ENCODE assay signal across 8 cellular contexts in genomic region chr17:34980681-34981537, GRCh38. TPM values are rescaled to one million over a fixed set of nuclear protein-coding genes. Genes with fewer than 3 reads are reported as not detected.
DNase-seq lines count a peak whose midpoint lies in the region; ATAC-seq and TF ChIP-seq lines count a peak whose summit lies in the region.

No MANE protein-coding gene starts in this region.

- TF ChIP-seq CTCF in Calu3 (IDR thresholded peaks at IDR 0.05; ENCODE audit: unreplicated experiment) (peak; percentile 42), OCI-LY1 (IDR thresholded peaks at IDR 0.05; ENCODE audit: low read length) (peak; percentile 48)

- no peaks in the 10 kb centered on the region for H3K9me3 ChIP-seq in OCI-LY1 (ENCODE audit: low read length)

- CTCF ChIA-PET in Calu3 (lab: Charles Lee), result interaction anchor here (0.8 to 2.9 kb wide), 6 partner anchors 29 to 561 kb away, joined by 3 to 9 read pairs (median 4); no protein-coding TSS in a partner anchor

- no peaks in the 10 kb centered on the region for H3K9me2 ChIP-seq in OCI-LY1 (ENCODE audit: low read depth, low read length)

- ATAC-seq in GM19455 (IDR thresholded peaks at IDR 0.05; ENCODE audit: unreplicated experiment), result peak; percentile 90
- ATAC-seq in activated T-cell treated with anti-CD3 and anti-CD28 coated beads, Interleukin-2, amount 50 U/mL, for 72 hours (replicated peaks in 1 of 2), result peak; percentile 91 to 92
- peak; percentile 82 to 84 for ATAC-seq in naive thymus-derived CD8-positive, alpha-beta T cell
- ATAC-seq in stimulated activated naive B cell treated with anti-CD40 and anti-IgM and Interleukin-4, amounts not matched to agents 10 μg/mL and 1 μg/mL and 100 μg/mL, for 72 hours (replicated peaks), result peak; percentile 88 to 92

- POLR2A ChIA-PET in naive thymus-derived CD8-positive, alpha-beta T cell (lab: Charles Lee), result interaction anchor here (0.6 to 4.5 kb wide), 18 partner anchors 12 to 343 kb away, joined by 3 to 34 read pairs (median 8); partner anchors contain the start of genes CCT6B, RAD51D, RFFL and ZNF830

- peak overlapping the region; percentile 87 for H3K4me3 Mint-ChIP-seq in Calu3 (ENCODE audit: low read depth, unreplicated experiment)
- peak overlapping the region; percentile 93 to 95 for H3K4me3 Mint-ChIP-seq in activated T-cell treated with anti-CD3 and anti-CD28 coated beads, Interleukin-2, amount 50 U/mL, for 72 hours
- peak overlapping the region; percentile 86 to 97 (median 92) for H3K4me3 Mint-ChIP-seq in naive thymus-derived CD8-positive, alpha-beta T cell
- peak overlapping the region; percentile 98 to 99 for H3K4me3 Mint-ChIP-seq in stimulated activated naive B cell treated with anti-CD40 and anti-IgM and Interleukin-4, amounts not matched to agents 10 μg/mL and 1 μg/mL and 100 μg/mL, for 72 hours

- no peaks in the 10 kb centered on the region for H3K27me3 ChIP-seq in OCI-LY1 (ENCODE audit: insufficient read depth, low read length)

- peak overlapping the region; percentile 44 for H3K27ac ChIP-seq in OCI-LY1 (ENCODE audit: low read depth, low read length, poor library complexity, severe bottlenecking)

- TSS peak; percentile 63 for BruUV-seq in Calu3 (replicated peaks; lab: Mats Ljungman, UMichigan)

- peaks cover 12% of the 10 kb centered on the region for H3K4me1 Mint-ChIP-seq in Calu3 (ENCODE audit: low read depth, unreplicated experiment)
- H3K4me1 Mint-ChIP-seq in activated T-cell treated with anti-CD3 and anti-CD28 coated beads, Interleukin-2, amount 50 U/mL, for 72 hours (ENCODE audit: low read depth), result peaks cover 55% of the 10 kb centered on the region
- peaks cover 30 to 53% (median 53%) of the 10 kb centered on the region in 4 donors for H3K4me1 Mint-ChIP-seq in naive thymus-derived CD8-positive, alpha-beta T cell
- H3K4me1 Mint-ChIP-seq in stimulated activated naive B cell treated with anti-CD40 and anti-IgM and Interleukin-4, amounts not matched to agents 10 μg/mL and 1 μg/mL and 100 μg/mL, for 72 hours, result peaks cover 28 to 53% of the 10 kb centered on the region in 2 donors

- peak overlapping the region; percentile 95 for H3K27ac Mint-ChIP-seq in Calu3 (ENCODE audit: unreplicated experiment)
- H3K27ac Mint-ChIP-seq in activated T-cell treated with anti-CD3 and anti-CD28 coated beads, Interleukin-2, amount 50 U/mL, for 72 hours, result peak overlapping the region; percentile 95
- H3K27ac Mint-ChIP-seq in naive thymus-derived CD8-positive, alpha-beta T cell, result peak overlapping the region; percentile 92 to 99 (median 98)
- peak overlapping the region; percentile 99 for H3K27ac Mint-ChIP-seq in stimulated activated naive B cell treated with anti-CD40 and anti-IgM and Interleukin-4, amounts not matched to agents 10 μg/mL and 1 μg/mL and 100 μg/mL, for 72 hours

- no peaks in the 10 kb centered on the region for H3F3A ChIP-seq in OCI-LY1 (ENCODE audit: insufficient read depth, low read length)

- no peaks in the 10 kb centered on the region for H3K27me3 Mint-ChIP-seq in Calu3 (ENCODE audit: unreplicated experiment)
- H3K27me3 Mint-ChIP-seq in activated T-cell treated with anti-CD3 and anti-CD28 coated beads, Interleukin-2, amount 50 U/mL, for 72 hours (ENCODE audit: low read depth), result no peaks in the 10 kb centered on the region
- H3K27me3 Mint-ChIP-seq in naive thymus-derived CD8-positive, alpha-beta T cell, result no peaks in the 10 kb centered on the region
- no peaks in the 10 kb centered on the region for H3K27me3 Mint-ChIP-seq in stimulated activated naive B cell treated with anti-CD40 and anti-IgM and Interleukin-4, amounts not matched to agents 10 μg/mL and 1 μg/mL and 100 μg/mL, for 72 hours

- DNase-seq in Calu3, result peak; percentile 78
- DNase-seq in HK-2 (ENCODE audit: unreplicated experiment), result peak; percentile 78
- peak; percentile 69 to 79 for DNase-seq in activated T-cell treated with anti-CD3 and anti-CD28 coated beads, Interleukin-2, amount 50 U/mL, for 72 hours
- peak; percentile 91 for DNase-seq in fibroblast of gingiva (ENCODE audit: low read depth)
- peak in 9 of 10 donors; percentile 65 to 86 (median 73) for DNase-seq in naive thymus-derived CD8-positive, alpha-beta T cell
- DNase-seq in stimulated activated naive B cell treated with anti-CD40 and anti-IgM and Interleukin-4, amounts not matched to agents 10 μg/mL and 1 μg/mL and 100 μg/mL, for 72 hours, result peak; percentile 61

- H3K4me2 ChIP-seq in OCI-LY1 (ENCODE audit: low read length), result peak overlapping the region; percentile 88

- H4K20me1 ChIP-seq in OCI-LY1 (ENCODE audit: insufficient read depth, low read length), result no peaks in the 10 kb centered on the region

- H3K79me2 ChIP-seq in OCI-LY1 (ENCODE audit: insufficient read depth, low read length), result peaks cover 6% of the 10 kb centered on the region; the same call in 1 of the 2 replicates

- intact Hi-C loops in Calu3 (cut with micrococcal nuclease; ENCODE audit: unreplicated experiment), result loop anchor here (2.0 kb wide), 2 partner anchors 438 to 560 kb away; no protein-coding TSS in a partner anchor

- no peak overlapping the region for H2AFZ ChIP-seq in OCI-LY1 (ENCODE audit: low read length)

- H3K4me3 ChIP-seq in OCI-LY1 (ENCODE audit: low read depth, low read length, poor library complexity, severe bottlenecking), result peak overlapping the region; percentile 86

- no peaks in the 10 kb centered on the region for H3K9me3 Mint-ChIP-seq in Calu3 (ENCODE audit: low read depth, unreplicated experiment)
- no peaks in the 10 kb centered on the region for H3K9me3 Mint-ChIP-seq in activated T-cell treated with anti-CD3 and anti-CD28 coated beads, Interleukin-2, amount 50 U/mL, for 72 hours
- no peaks in the 10 kb centered on the region for H3K9me3 Mint-ChIP-seq in naive thymus-derived CD8-positive, alpha-beta T cell
- H3K9me3 Mint-ChIP-seq in stimulated activated naive B cell treated with anti-CD40 and anti-IgM and Interleukin-4, amounts not matched to agents 10 μg/mL and 1 μg/mL and 100 μg/mL, for 72 hours, result no peaks in the 10 kb centered on the region

- H3K9ac ChIP-seq in OCI-LY1 (ENCODE audit: low read length), result peak overlapping the region; percentile 95

- peaks cover 4% of the 10 kb centered on the region; the same call in 1 of the 2 replicates for H3K36me3 ChIP-seq in OCI-LY1 (ENCODE audit: insufficient read depth, low read length)

- peaks cover 19% of the 10 kb centered on the region for H3K4me1 ChIP-seq in OCI-LY1 (ENCODE audit: insufficient read depth, low read length, severe bottlenecking)

- H3K36me3 Mint-ChIP-seq in Calu3 (ENCODE audit: insufficient read depth, unreplicated experiment), result peaks cover 19% of the 10 kb centered on the region
- peaks cover 0 to 2% of the 10 kb centered on the region in 2 donors for H3K36me3 Mint-ChIP-seq in activated T-cell treated with anti-CD3 and anti-CD28 coated beads, Interleukin-2, amount 50 U/mL, for 72 hours (ENCODE audit: insufficient read depth in 2 of 2)
- H3K36me3 Mint-ChIP-seq in naive thymus-derived CD8-positive, alpha-beta T cell, result peaks cover 0 to 27% (median 8%) of the 10 kb centered on the region in 3 donors
- peaks cover 17 to 19% of the 10 kb centered on the region in 2 donors for H3K36me3 Mint-ChIP-seq in stimulated activated naive B cell treated with anti-CD40 and anti-IgM and Interleukin-4, amounts not matched to agents 10 μg/mL and 1 μg/mL and 100 μg/mL, for 72 hours

RNA-seq across cellular contexts. Expression of gene LIG3, which starts 0.6 kb away (rescaled TPM):
- total RNA-seq in Calu3 (2022), result 25.8 and 30.0 TPM in 2 replicates
- 10 to 100 TPM; 39.1 to 44.0 TPM for total RNA-seq in activated T-cell treated with anti-CD3 and anti-CD28 coated beads, Interleukin-2, amount 50 U/mL, for 72 hours
- total RNA-seq in naive thymus-derived CD8-positive, alpha-beta T cell, result 10 to 100 TPM; 49.8 to 51.7 TPM
- polyA plus RNA-seq in naive thymus-derived CD8-positive, alpha-beta T cell, result 10 to 100 TPM; 12.2 to 15.2 (median 13.1) TPM

RNA-seq across cellular contexts. Expression of gene ZNF830, which starts 19.6 kb away (rescaled TPM):
- 14.6 and 18.9 TPM in 2 replicates for total RNA-seq in Calu3 (2022)
- 10 to 100 TPM; 27.7 to 28.0 TPM for total RNA-seq in activated T-cell treated with anti-CD3 and anti-CD28 coated beads, Interleukin-2, amount 50 U/mL, for 72 hours
- total RNA-seq in naive thymus-derived CD8-positive, alpha-beta T cell, result 10 to 100 TPM; 48.0 to 55.6 TPM
- polyA plus RNA-seq in naive thymus-derived CD8-positive, alpha-beta T cell, result 10 to 100 TPM; 17.4 to 27.6 (median 18.7) TPM

RNA-seq across cellular contexts. Expression of gene CCT6B, which starts 19.6 kb away (rescaled TPM):
- 0.52 and 2.2 TPM in 2 replicates for total RNA-seq in Calu3 (2022)
- total RNA-seq in activated T-cell treated with anti-CD3 and anti-CD28 coated beads, Interleukin-2, amount 50 U/mL, for 72 hours, result 1 to 10 TPM; 2.8 to 3.4 TPM
- total RNA-seq in naive thymus-derived CD8-positive, alpha-beta T cell, result 1 to 10 TPM; 3.9 to 4.0 TPM
- polyA plus RNA-seq in naive thymus-derived CD8-positive, alpha-beta T cell, result 1 to 10 TPM in 2 of 3 donors, under 1 TPM in 1; 0.35 to 2.4 (median 1.3) TPM

Comparison
In these comparisons a context has a peak if more than half of its experiments do, and no peak if none do; other contexts are left out.
1. Peak in every context shown above with its lines: DNase-seq, ATAC-seq, H3K4me3 ChIP-seq and H3K27ac ChIP-seq.